9 cellular contexts compared by ENCODE assay signal in genomic region chr19:43618921-43619261, GRCh38. TPM values are rescaled to one million over a fixed set of nuclear protein-coding genes. Genes with fewer than 3 reads are reported as not detected.
DNase-seq lines count a peak whose midpoint lies in the region; ATAC-seq and TF ChIP-seq lines count a peak whose summit lies in the region.
"Had no signal": no experiment of that assay in that cellular context is flagged by ENCODE, and none has a peak within 500 bp of the region (broad histone marks: within the 10 kb centered on the region; RNA-seq: fewer than 3 reads in every experiment).

No MANE protein-coding gene starts in this region.

- CTCF ChIA-PET in AG04450 (lab: Charles Lee): no interaction called here

- DNase-seq in AG04450 (ENCODE audit: low read depth, low spot score) (no peak), NCI-H69 (lab: John Stamatoyannopoulos, UW) (peak; percentile 87), Right ventricle myocardium superior (no peak), psoas muscle (no peak)
- DNase-seq in activated T-helper 9 cell treated with anti-CD3 and anti-CD28 coated beads, Interleukin-2, amount 50 U/mL, for 16 hours (ENCODE audit: low read depth): peak; percentile 23
- DNase-seq in activated effector memory CD4-positive, alpha-beta T cell treated with Interleukin-2 at 50 U/mL for 16 hours: no peak

- H3K9me3 ChIP-seq in AG04450 (ENCODE audit: control insufficient read depth, insufficient read depth, low read length) (no peaks in the 10 kb centered on the region; the same call in 1 of the 2 replicates), psoas muscle (no peaks in the 10 kb centered on the region)

- ATAC-seq in GM18867 (IDR thresholded peaks at IDR 0.05; ENCODE audit: unreplicated experiment) (peak; percentile 15), HG03103 (IDR thresholded peaks at IDR 0.05; ENCODE audit: low read depth, unreplicated experiment) (peak; percentile 17), Right ventricle myocardium superior (ENCODE audit: poor library complexity) (peak; percentile 37), psoas muscle (peak; percentile 9 to 48 (median 44))

- H3K27ac ChIP-seq in AG04450 (ENCODE audit: low read depth, low read length): peak overlapping the region; percentile 88
- H3K27ac ChIP-seq in psoas muscle: peak overlapping the region; percentile 95

- peaks cover 0 to 4% of the 10 kb centered on the region in 2 donors for H3K36me3 ChIP-seq in psoas muscle (ENCODE audit: insufficient read depth in 1 of 2, low read depth in 1 of 2)

- intact Hi-C loops in Right ventricle myocardium superior (cut with DNase I) (no loop called here), psoas muscle (cut with DNase I) (no loop called here)

- H3K27me3 ChIP-seq in AG04450 (ENCODE audit: control insufficient read depth, insufficient read depth, low read length): no peaks in the 10 kb centered on the region
- no peaks in the 10 kb centered on the region for H3K27me3 ChIP-seq in psoas muscle (ENCODE audit: insufficient read depth in 3 of 3, low read length in 2 of 3)

- POLR2A ChIA-PET in AG04450 (lab: Yijun Ruan, JAX): no interaction called here

- TF ChIP-seq CTCF in AG04450 (IDR thresholded peaks at IDR 0.05; ENCODE audit: low read depth, low read length) (no peak), psoas muscle (IDR thresholded peaks at IDR 0.05) (no peak)

- H3K4me3 ChIP-seq in AG04450 (ENCODE audit: low read depth, low read length) (peak overlapping the region; percentile 91), psoas muscle (peak overlapping the region; percentile 76)

- 0 to 2% (median 0%) methylated on average over 14 of the region's 14 CpGs for WGBS in psoas muscle, 3 donors

- H3K4me1 ChIP-seq in psoas muscle: no peaks in the 10 kb centered on the region

RNA-seq across cellular contexts. Expression of gene ZNF428, which starts 0.5 kb away (rescaled TPM):
- polyA plus RNA-seq in AG04450 (2011; rRNA removed) (18.7 and 23.2 TPM in 2 replicates), psoas muscle (10 to 100 TPM; 12.4 to 33.5 (median 27.5) TPM)
- polyA minus RNA-seq in AG04450 (2011; rRNA and poly(A)+ RNA removed): 4.1 and 4.6 TPM in 2 replicates
- total RNA-seq in Right ventricle myocardium superior (32.5 TPM), psoas muscle (10 to 100 TPM; 17.2 to 39.0 (median 28.0) TPM)

RNA-seq across cellular contexts. Expression of gene SRRM5, which starts 7.0 kb away (rescaled TPM):
- polyA plus RNA-seq in AG04450 (2011; rRNA removed) (0.07 and 0.12 TPM in 2 replicates), psoas muscle (1 to 10 TPM in 1 of 3 donors, under 1 TPM in 2; 0.10 to 1.1 (median 0.52) TPM)
- polyA minus RNA-seq in AG04450 (2011; rRNA and poly(A)+ RNA removed): not detected in 2 replicates
- total RNA-seq in Right ventricle myocardium superior (0.13 TPM), psoas muscle (under 1 TPM in 3 of 4 donors, not detected in 1; 0.12 to 0.34 (median 0.19) TPM)
- total RNA-seq: pulmonary artery endothelial cell had no signal

RNA-seq across cellular contexts. Expression of gene CADM4, which starts 20.8 kb away (rescaled TPM):
- 3.7 and 5.3 TPM in 2 replicates for polyA plus RNA-seq in AG04450 (2011; rRNA removed)
- polyA minus RNA-seq in AG04450 (2011; rRNA and poly(A)+ RNA removed): 2.3 and 3.0 TPM in 2 replicates
- 8.0 TPM for total RNA-seq in Right ventricle myocardium superior
- 10 to 100 TPM in 1 of 4 donors, 1 to 10 TPM in 3; 4.4 to 10.6 (median 5.0) TPM for total RNA-seq in psoas muscle
- polyA plus RNA-seq in psoas muscle: 1 to 10 TPM; 1.8 to 4.7 (median 3.1) TPM

RNA-seq across cellular contexts. Expression of gene ZNF576, which starts 22.5 kb away (rescaled TPM):
- 9.3 and 11.3 TPM in 2 replicates for polyA plus RNA-seq in AG04450 (2011; rRNA removed)
- 5.9 and 6.4 TPM in 2 replicates for polyA minus RNA-seq in AG04450 (2011; rRNA and poly(A)+ RNA removed)
- total RNA-seq in Right ventricle myocardium superior: 12.3 TPM
- total RNA-seq in psoas muscle: 10 to 100 TPM; 10.3 to 16.2 (median 15.9) TPM
- polyA plus RNA-seq in psoas muscle: 10 to 100 TPM; 14.6 to 22.7 (median 22.4) TPM

RNA-seq across cellular contexts. Expression of gene IRGQ, which starts 23.0 kb away (rescaled TPM):
- polyA plus RNA-seq in AG04450 (2011; rRNA removed) (11.2 and 11.6 TPM in 2 replicates), psoas muscle (10 to 100 TPM in 2 of 3 donors, 1 to 10 TPM in 1; 5.5 to 23.3 (median 11.9) TPM)
- 15.1 and 18.8 TPM in 2 replicates for polyA minus RNA-seq in AG04450 (2011; rRNA and poly(A)+ RNA removed)
- total RNA-seq in Right ventricle myocardium superior (16.7 TPM), psoas muscle (10 to 100 TPM; 16.3 to 26.9 (median 22.4) TPM)

Comparison
In these comparisons a context has a peak if more than half of its experiments do, and no peak if none do; other contexts are left out.
1. DNase-seq: peak in NCI-H69 (single experiment) and activated T-helper 9 cell treated with anti-CD3 and anti-CD28 coated beads, Interleukin-2, amount 50 U/mL, for 16 hours (single experiment); none in AG04450 (single experiment), Right ventricle myocardium superior (single experiment), psoas muscle (0 of 2) and activated effector memory CD4-positive, alpha-beta T cell treated with Interleukin-2 at 50 U/mL for 16 hours (single experiment).
2. Peak in every context shown above with its lines, with median percentiles within 50 percentile points of each other: ATAC-seq.